Comparison of ENCODE assay signal across 8 cellular contexts in genomic region chr10:110008518-110009339, GRCh38. TPM values are rescaled to one million over a fixed set of nuclear protein-coding genes. Genes with fewer than 3 reads are reported as not detected.
DNase-seq lines count a peak whose midpoint lies in the region; ATAC-seq and TF ChIP-seq lines count a peak whose summit lies in the region.

No MANE protein-coding gene starts in this region.

- TF ChIP-seq POLR2A in esophagus muscularis mucosa (IDR thresholded peaks at IDR 0.05; ENCODE audit: low read depth) (no peak), uterus (IDR thresholded peaks at IDR 0.05) (no peak)

- H3K4me1 ChIP-seq in esophagus muscularis mucosa (peaks cover 43 to 70% (median 51%) of the 10 kb centered on the region in 4 donors), neuronal stem cell (ENCODE audit: control insufficient read depth in 2 of 2, insufficient read depth in 1 of 2, low read depth in 1 of 2, low read length in 2 of 2) (peaks cover 18 to 34% of the 10 kb centered on the region in 2 donors), uterus (no peaks in the 10 kb centered on the region)

- H3K4me1 Mint-ChIP-seq in Calu3 (ENCODE audit: low read depth, unreplicated experiment): peaks cover 19% of the 10 kb centered on the region

- peak overlapping the region; percentile 97 for H2AFZ ChIP-seq in neuronal stem cell (ENCODE audit: low read length)

- peak; percentile 25 for ATAC-seq in GM21825 (IDR thresholded peaks at IDR 0.05; ENCODE audit: unreplicated experiment)

- H3K27me3 Mint-ChIP-seq in Calu3 (ENCODE audit: unreplicated experiment): no peaks in the 10 kb centered on the region

- H3K36me3 ChIP-seq in esophagus muscularis mucosa (no peaks in the 10 kb centered on the region), neuronal stem cell (replicated peaks in 1 of 2; ENCODE audit: control insufficient read depth in 2 of 2, insufficient read depth in 2 of 2, low read length in 2 of 2) (no peaks in the 10 kb centered on the region), uterus (no peaks in the 10 kb centered on the region)

- H4K8ac ChIP-seq in neuronal stem cell (ENCODE audit: low read depth, low read length): no peak overlapping the region

- H3K4me3 Mint-ChIP-seq in Calu3 (ENCODE audit: low read depth, unreplicated experiment): no peak overlapping the region

- H3K4me3 ChIP-seq in esophagus muscularis mucosa: peak overlapping the region; percentile 85 to 93 (median 91)
- H3K4me3 ChIP-seq in neuronal stem cell (ENCODE audit: low read length in 2 of 2): peak overlapping the region; percentile 76 to 97
- peak overlapping the region; percentile 78 to 88 for H3K4me3 ChIP-seq in uterus

- H2AK5ac ChIP-seq in neuronal stem cell (ENCODE audit: low read depth, low read length): peak overlapping the region; percentile 70

- peak overlapping the region; percentile 82 for H3K14ac ChIP-seq in neuronal stem cell (ENCODE audit: low read length)

- H3K27ac ChIP-seq in esophagus muscularis mucosa (replicated peaks in 1 of 4) (peak overlapping the region; percentile 89 to 96 (median 94)), neuronal stem cell (replicated peaks; ENCODE audit: low read length) (peak overlapping the region; percentile 99), uterus (peak overlapping the region; percentile 92 to 95)

- peak overlapping the region; percentile 67 for H2BK15ac ChIP-seq in neuronal stem cell (ENCODE audit: low read length)

- H3K27me3 ChIP-seq in esophagus muscularis mucosa (peaks cover 0 to 3% (median 0%) of the 10 kb centered on the region in 4 donors), neuronal stem cell (ENCODE audit: control insufficient read depth in 3 of 3, insufficient read depth in 3 of 3, low read depth in 1 of 3, low read length in 3 of 3) (peaks cover 0 to 4% (median 0%) of the 10 kb centered on the region in 3 experiments), uterus (no peaks in the 10 kb centered on the region)

- H3K9me3 Mint-ChIP-seq in Calu3 (ENCODE audit: low read depth, unreplicated experiment): no peaks in the 10 kb centered on the region

- H3K4ac ChIP-seq in neuronal stem cell (ENCODE audit: low read length): no peak overlapping the region

- H4K91ac ChIP-seq in neuronal stem cell (ENCODE audit: low read depth, low read length, poor library complexity): no peak overlapping the region

- intact Hi-C loops in Calu3 (cut with micrococcal nuclease; ENCODE audit: unreplicated experiment) (loop anchor here (5.0 kb wide), 1 partner anchor 41 kb away; no protein-coding TSS in a partner anchor), esophagus muscularis mucosa (cut with DNase I) (loop anchor here (5.0 to 10.0 kb wide), 3 partner anchors 86 to 206 kb away; partner anchors contain the start of gene XPNPEP1), uterus (cut with DNase I; ENCODE audit: low total_unique reads) (no loop called here)

- TF ChIP-seq EP300 in esophagus muscularis mucosa (IDR thresholded peaks at IDR 0.05): no peak

- H3K79me1 ChIP-seq in neuronal stem cell (ENCODE audit: low read depth, low read length): no peaks in the 10 kb centered on the region

- DNase-seq in Calu3 (peak; percentile 33), NCI-H526 treated with DMSO at 0.1 percent for 48 hours (lab: John Stamatoyannopoulos, UW) (peak; percentile 17), activated T-cell treated with anti-CD3 and anti-CD28 coated beads for 24 hours (ENCODE audit: low read depth) (peak; percentile 30), esophagus muscularis mucosa (ENCODE audit: extremely low spot score) (no peak), neuronal stem cell (ENCODE audit: low spot score) (peak; percentile 15), uterus (peak; percentile 36 to 38), SKM-1 treated with dmso at 0.1 percent for 144 hours (lab: John Stamatoyannopoulos, UW; ENCODE audit: unreplicated experiment) (no peak)

- TF ChIP-seq CTCF in Calu3 (IDR thresholded peaks at IDR 0.05; ENCODE audit: unreplicated experiment): no peak
- no peak for TF ChIP-seq CTCF in esophagus muscularis mucosa (IDR thresholded peaks at IDR 0.05)
- peak in 1 of 4 experiments; percentile 14 for TF ChIP-seq CTCF in uterus (IDR thresholded peaks at IDR 0.05)

- peak overlapping the region; percentile 99 for H3K18ac ChIP-seq in neuronal stem cell (ENCODE audit: low read length)

- H3K27ac Mint-ChIP-seq in Calu3 (ENCODE audit: unreplicated experiment): peak overlapping the region; percentile 77

- peak overlapping the region; percentile 79 for H3K4me2 ChIP-seq in neuronal stem cell (ENCODE audit: insufficient read depth, low read length, poor library complexity, severe bottlenecking)

- H2BK120ac ChIP-seq in neuronal stem cell (ENCODE audit: low read depth, low read length): no peak overlapping the region

- CTCF ChIA-PET in Calu3 (lab: Charles Lee): interaction anchor here (1.5 kb wide), 1 partner anchor 125 kb away, joined by 3 read pairs; no protein-coding TSS in a partner anchor

- peak overlapping the region; percentile 95 for H3K23ac ChIP-seq in neuronal stem cell (ENCODE audit: low read depth, low read length, poor library complexity)

- no peak overlapping the region for H2BK12ac ChIP-seq in neuronal stem cell (ENCODE audit: low read length)

- no peaks in the 10 kb centered on the region for H3K36me3 Mint-ChIP-seq in Calu3 (ENCODE audit: insufficient read depth, unreplicated experiment)

- peak overlapping the region; percentile 84 for H3K9ac ChIP-seq in neuronal stem cell (ENCODE audit: low read depth, low read length, poor library complexity)

- no TSS peak for BruUV-seq in Calu3 (replicated peaks; lab: Mats Ljungman, UMichigan)

- H3K9me3 ChIP-seq in esophagus muscularis mucosa (no peaks in the 10 kb centered on the region), neuronal stem cell (replicated peaks in 1 of 2; ENCODE audit: control insufficient read depth in 2 of 2, insufficient read depth in 1 of 2, low read depth in 1 of 2, low read length in 2 of 2) (no peaks in the 10 kb centered on the region), uterus (no peaks in the 10 kb centered on the region)

- WGBS in esophagus muscularis mucosa: 2% methylated on average over 28 of the region's 30 CpGs
- no CpG with 5 or more reads among the region's 30 CpGs for WGBS in neuronal stem cell (ENCODE audit: extremely low coverage in 2 of 2, insufficient read length in 2 of 2, insufficient replicate concordance in 1 of 2), 2 donors

- peak overlapping the region; percentile 100 for H2BK5ac ChIP-seq in neuronal stem cell (ENCODE audit: low read length)

RNA-seq across cellular contexts. Expression of gene ADD3, which starts 0.9 kb away (rescaled TPM):
- total RNA-seq in Calu3 (2022) (54.9 and 64.4 TPM in 2 replicates), esophagus muscularis mucosa (100 to 1,000 TPM in 2 of 4 donors, 10 to 100 TPM in 2; 60.1 to 228 (median 99.2) TPM), uterus (100 to 1,000 TPM in 2 of 4 donors, 10 to 100 TPM in 2; 55.0 to 935 (median 92.6) TPM)
- polyA plus RNA-seq in neuronal stem cell (2013, experiment 1 of 2): 59.4 TPM
- 63.0 TPM for polyA plus RNA-seq in neuronal stem cell (2013, experiment 2 of 2)

Comparison
In these comparisons a context has a peak if more than half of its experiments do, and no peak if none do; other contexts are left out.
1. DNase-seq: peak in Calu3 (single experiment), NCI-H526 treated with DMSO at 0.1 percent for 48 hours (single experiment), activated T-cell treated with anti-CD3 and anti-CD28 coated beads for 24 hours (single experiment), neuronal stem cell (single experiment) and uterus (2 of 2); none in esophagus muscularis mucosa (single experiment) and SKM-1 treated with dmso at 0.1 percent for 144 hours (single experiment).
2. Peak in every context shown above with its lines, with median percentiles within 50 percentile points of each other: H3K27ac ChIP-seq and H3K4me3 ChIP-seq.